In the genomic region with DNA sequence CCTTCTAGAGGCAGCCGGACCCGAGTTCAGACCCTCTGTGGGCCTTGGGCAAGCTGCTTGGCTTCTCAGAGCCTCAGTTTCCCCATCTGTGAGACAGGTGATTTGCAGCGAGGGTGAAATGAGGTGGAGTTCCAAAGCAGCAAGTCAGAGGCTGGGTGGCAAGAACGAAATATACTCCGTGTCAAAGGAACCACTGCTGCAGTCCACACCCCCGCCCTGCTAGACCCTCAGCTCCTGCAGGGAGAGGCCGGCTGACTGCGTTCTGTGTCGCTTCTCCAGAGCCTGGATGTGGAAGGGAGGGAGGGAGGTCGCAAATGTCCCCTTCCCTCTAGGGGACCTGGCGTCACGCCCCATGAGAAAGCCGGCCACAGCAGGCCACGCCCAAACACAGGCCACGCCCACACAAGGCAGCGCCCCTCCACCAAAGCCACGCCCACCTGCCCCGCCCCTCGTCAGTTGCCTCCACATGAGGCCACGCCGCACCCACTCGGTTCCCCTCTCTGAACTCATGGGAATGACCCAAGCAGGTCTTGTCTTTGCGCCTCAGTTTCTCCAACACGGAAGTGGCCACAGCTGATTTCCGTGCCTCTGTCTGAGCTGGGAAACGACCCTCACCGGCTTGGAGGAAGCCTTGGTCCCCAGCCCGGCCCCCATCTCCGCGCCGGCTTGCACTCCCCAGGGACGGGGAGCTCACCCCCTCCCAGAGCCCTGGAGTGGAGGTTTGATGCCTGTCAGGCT, we compare ENCODE assay signal across 1 cellular context.
TF ChIP-seq lines count a peak whose summit lies in the region.

No MANE protein-coding gene starts in this region.

TF ChIP-seq in GM12878, 131 proteins besides CTCF, POLR2A, EP300 and RAD21 (continued from another document):
- TF ChIP-seq, protein P1, sequence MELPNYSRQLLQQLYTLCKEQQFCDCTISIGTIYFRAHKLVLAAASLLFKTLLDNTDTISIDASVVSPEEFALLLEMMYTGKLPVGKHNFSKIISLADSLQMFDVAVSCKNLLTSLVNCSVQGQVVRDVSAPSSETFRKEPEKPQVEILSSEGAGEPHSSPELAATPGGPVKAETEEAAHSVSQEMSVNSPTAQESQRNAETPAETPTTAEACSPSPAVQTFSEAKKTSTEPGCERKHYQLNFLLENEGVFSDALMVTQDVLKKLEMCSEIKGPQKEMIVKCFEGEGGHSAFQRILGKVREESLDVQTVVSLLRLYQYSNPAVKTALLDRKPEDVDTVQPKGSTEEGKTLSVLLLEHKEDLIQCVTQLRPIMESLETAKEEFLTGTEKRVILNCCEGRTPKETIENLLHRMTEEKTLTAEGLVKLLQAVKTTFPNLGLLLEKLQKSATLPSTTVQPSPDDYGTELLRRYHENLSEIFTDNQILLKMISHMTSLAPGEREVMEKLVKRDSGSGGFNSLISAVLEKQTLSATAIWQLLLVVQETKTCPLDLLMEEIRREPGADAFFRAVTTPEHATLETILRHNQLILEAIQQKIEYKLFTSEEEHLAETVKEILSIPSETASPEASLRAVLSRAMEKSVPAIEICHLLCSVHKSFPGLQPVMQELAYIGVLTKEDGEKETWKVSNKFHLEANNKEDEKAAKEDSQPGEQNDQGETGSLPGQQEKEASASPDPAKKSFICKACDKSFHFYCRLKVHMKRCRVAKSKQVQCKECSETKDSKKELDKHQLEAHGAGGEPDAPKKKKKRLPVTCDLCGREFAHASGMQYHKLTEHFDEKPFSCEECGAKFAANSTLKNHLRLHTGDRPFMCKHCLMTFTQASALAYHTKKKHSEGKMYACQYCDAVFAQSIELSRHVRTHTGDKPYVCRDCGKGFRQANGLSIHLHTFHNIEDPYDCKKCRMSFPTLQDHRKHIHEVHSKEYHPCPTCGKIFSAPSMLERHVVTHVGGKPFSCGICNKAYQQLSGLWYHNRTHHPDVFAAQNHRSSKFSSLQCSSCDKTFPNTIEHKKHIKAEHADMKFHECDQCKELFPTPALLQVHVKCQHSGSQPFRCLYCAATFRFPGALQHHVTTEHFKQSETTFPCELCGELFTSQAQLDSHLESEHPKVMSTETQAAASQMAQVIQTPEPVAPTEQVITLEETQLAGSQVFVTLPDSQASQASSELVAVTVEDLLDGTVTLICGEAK (IDR thresholded peaks at IDR 0.05; ENCODE audit: borderline replicate concordance) = no peak
- TF ChIP-seq, protein P2, sequence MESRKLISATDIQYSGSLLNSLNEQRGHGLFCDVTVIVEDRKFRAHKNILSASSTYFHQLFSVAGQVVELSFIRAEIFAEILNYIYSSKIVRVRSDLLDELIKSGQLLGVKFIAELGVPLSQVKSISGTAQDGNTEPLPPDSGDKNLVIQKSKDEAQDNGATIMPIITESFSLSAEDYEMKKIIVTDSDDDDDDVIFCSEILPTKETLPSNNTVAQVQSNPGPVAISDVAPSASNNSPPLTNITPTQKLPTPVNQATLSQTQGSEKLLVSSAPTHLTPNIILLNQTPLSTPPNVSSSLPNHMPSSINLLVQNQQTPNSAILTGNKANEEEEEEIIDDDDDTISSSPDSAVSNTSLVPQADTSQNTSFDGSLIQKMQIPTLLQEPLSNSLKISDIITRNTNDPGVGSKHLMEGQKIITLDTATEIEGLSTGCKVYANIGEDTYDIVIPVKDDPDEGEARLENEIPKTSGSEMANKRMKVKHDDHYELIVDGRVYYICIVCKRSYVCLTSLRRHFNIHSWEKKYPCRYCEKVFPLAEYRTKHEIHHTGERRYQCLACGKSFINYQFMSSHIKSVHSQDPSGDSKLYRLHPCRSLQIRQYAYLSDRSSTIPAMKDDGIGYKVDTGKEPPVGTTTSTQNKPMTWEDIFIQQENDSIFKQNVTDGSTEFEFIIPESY (IDR thresholded peaks at IDR 0.05) = no peak
- TF ChIP-seq, protein P3, sequence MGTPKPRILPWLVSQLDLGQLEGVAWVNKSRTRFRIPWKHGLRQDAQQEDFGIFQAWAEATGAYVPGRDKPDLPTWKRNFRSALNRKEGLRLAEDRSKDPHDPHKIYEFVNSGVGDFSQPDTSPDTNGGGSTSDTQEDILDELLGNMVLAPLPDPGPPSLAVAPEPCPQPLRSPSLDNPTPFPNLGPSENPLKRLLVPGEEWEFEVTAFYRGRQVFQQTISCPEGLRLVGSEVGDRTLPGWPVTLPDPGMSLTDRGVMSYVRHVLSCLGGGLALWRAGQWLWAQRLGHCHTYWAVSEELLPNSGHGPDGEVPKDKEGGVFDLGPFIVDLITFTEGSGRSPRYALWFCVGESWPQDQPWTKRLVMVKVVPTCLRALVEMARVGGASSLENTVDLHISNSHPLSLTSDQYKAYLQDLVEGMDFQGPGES (IDR thresholded peaks at IDR 0.05) = no peak
- TF ChIP-seq, protein P4, sequence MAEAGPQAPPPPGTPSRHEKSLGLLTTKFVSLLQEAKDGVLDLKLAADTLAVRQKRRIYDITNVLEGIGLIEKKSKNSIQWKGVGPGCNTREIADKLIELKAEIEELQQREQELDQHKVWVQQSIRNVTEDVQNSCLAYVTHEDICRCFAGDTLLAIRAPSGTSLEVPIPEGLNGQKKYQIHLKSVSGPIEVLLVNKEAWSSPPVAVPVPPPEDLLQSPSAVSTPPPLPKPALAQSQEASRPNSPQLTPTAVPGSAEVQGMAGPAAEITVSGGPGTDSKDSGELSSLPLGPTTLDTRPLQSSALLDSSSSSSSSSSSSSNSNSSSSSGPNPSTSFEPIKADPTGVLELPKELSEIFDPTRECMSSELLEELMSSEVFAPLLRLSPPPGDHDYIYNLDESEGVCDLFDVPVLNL (IDR thresholded peaks at IDR 0.05; ENCODE audit: low read depth, low read length) = no peak
- TF ChIP-seq GATAD2B (conservative IDR thresholded peaks at IDR 0.05; ENCODE audit: low read depth) = no peak
- no peak for TF ChIP-seq TCF12 (IDR thresholded peaks at IDR 0.05; ENCODE audit: low read depth, low read length)
- no peak for TF ChIP-seq EGR1 (IDR thresholded peaks at IDR 0.05; ENCODE audit: borderline replicate concordance in 1 of 2, low read depth in 2 of 2, low read length in 2 of 2)
